8 cellular contexts compared by ENCODE assay signal in genomic region chr1:55257958-55258357, GRCh38.
DNase-seq lines count a peak whose midpoint lies in the region; ATAC-seq and TF ChIP-seq lines count a peak whose summit lies in the region.

No MANE protein-coding gene starts in this region.

- peaks cover 13% of the 10 kb centered on the region for H3K4me1 Mint-ChIP-seq in T-helper 2 cell treated with Interferon-gamma antibody and Interleukin-4, amounts not matched to agents 5 μg/mL and 100 μg/mL, for 36 hours (ENCODE audit: low read depth)

- H3K27me3 Mint-ChIP-seq in T-helper 2 cell treated with Interferon-gamma antibody and Interleukin-4, amounts not matched to agents 5 μg/mL and 100 μg/mL, for 36 hours (ENCODE audit: low read depth) = peaks cover 15% of the 10 kb centered on the region

- H3K36me3 Mint-ChIP-seq in T-helper 2 cell treated with Interferon-gamma antibody and Interleukin-4, amounts not matched to agents 5 μg/mL and 100 μg/mL, for 36 hours (ENCODE audit: low read depth) = no peaks in the 10 kb centered on the region

- no peak for TF ChIP-seq CTCF in GM12864 (IDR thresholded peaks at IDR 0.05; ENCODE audit: low read depth, low read length, missing control alignments)

- no peaks in the 10 kb centered on the region for H3K9me3 Mint-ChIP-seq in T-helper 2 cell treated with Interferon-gamma antibody and Interleukin-4, amounts not matched to agents 5 μg/mL and 100 μg/mL, for 36 hours

- peak; percentile 71 for DNase-seq in GM12864 (ENCODE audit: low read depth)
- peak; percentile 69 for DNase-seq in T-helper 2 cell treated with Interferon-gamma antibody and Interleukin-4, amounts not matched to agents 5 μg/mL and 100 μg/mL, for 36 hours (ENCODE audit: low spot score)
- peak; percentile 41 for DNase-seq in germinal center (ENCODE audit: low spot score)
- DNase-seq in NCI-H748 treated with DMSO at 0.1 percent for 48 hours (lab: John Stamatoyannopoulos, UW) = no peak
- no peak for DNase-seq in NCI-H345 treated with DMSO at 0.1 percent for 48 hours (lab: John Stamatoyannopoulos, UW; ENCODE audit: unreplicated experiment)
- DNase-seq in midbrain (lab: John Stamatoyannopoulos, UW) = no peak
- DNase-seq in NCI-H345 (lab: John Stamatoyannopoulos, UW) = no peak

- peak overlapping the region; percentile 38 for H3K27ac Mint-ChIP-seq in T-helper 2 cell treated with Interferon-gamma antibody and Interleukin-4, amounts not matched to agents 5 μg/mL and 100 μg/mL, for 36 hours

- no peak overlapping the region for H3K4me3 ChIP-seq in GM12864 (ENCODE audit: low read depth, low read length)

- peak overlapping the region; percentile 16 for H3K4me3 Mint-ChIP-seq in T-helper 2 cell treated with Interferon-gamma antibody and Interleukin-4, amounts not matched to agents 5 μg/mL and 100 μg/mL, for 36 hours

- peak; percentile 75 for ATAC-seq in HG02759 (IDR thresholded peaks at IDR 0.05; ENCODE audit: unreplicated experiment)

Comparison
In these comparisons a context has a peak if more than half of its experiments do, and no peak if none do; other contexts are left out.
1. DNase-seq: peak in GM12864 (single experiment), T-helper 2 cell treated with Interferon-gamma antibody and Interleukin-4, amounts not matched to agents 5 μg/mL and 100 μg/mL, for 36 hours (single experiment) and germinal center (single experiment); none in NCI-H748 treated with DMSO at 0.1 percent for 48 hours (single experiment), NCI-H345 treated with DMSO at 0.1 percent for 48 hours (single experiment), midbrain (single experiment) and NCI-H345 (single experiment).